21 cellular contexts compared by ENCODE assay signal in the genomic region with DNA sequence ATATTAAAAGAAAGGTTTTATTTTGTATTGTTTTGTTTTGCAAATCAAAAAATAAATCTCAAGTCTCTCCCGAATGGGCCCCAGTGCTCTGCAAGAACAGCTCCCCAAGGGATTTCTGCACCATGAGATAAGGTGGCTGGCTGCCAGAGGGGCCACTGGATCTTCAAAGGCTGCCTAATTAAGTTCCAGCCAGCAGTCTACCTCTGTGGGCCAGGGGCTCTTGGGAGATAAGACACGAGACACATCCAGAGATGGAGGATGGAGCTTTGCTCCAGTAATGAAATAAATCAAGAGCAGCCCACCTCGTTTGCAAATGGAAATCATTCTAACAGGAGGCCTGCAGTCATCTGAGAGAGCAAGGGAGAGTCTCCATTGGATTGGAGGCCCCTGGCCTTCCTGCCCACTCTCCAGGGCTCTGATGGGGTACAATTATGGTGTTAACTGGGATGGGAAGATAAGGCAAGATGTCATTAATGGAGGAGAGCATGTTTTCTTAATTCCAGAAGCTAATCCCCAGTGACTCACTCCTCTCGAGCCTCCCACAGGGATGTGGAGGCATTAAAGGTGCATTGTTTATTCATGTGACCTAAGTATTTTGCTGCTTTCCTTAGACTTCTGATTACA.
DNase-seq lines count a peak whose midpoint lies in the region; ATAC-seq and TF ChIP-seq lines count a peak whose summit lies in the region.
"Had no signal": no experiment of that assay in that cellular context is flagged by ENCODE, and none has a peak within 500 bp of the region (broad histone marks: within the 10 kb centered on the region; RNA-seq: fewer than 3 reads in every experiment).

No MANE protein-coding gene starts in this region.

- no peak overlapping the region for H3K4me3 Mint-ChIP-seq in endodermal cell
- H3K4me3 Mint-ChIP-seq in neural progenitor cell, result no peak overlapping the region
- H3K4me3 Mint-ChIP-seq: CD8-positive, alpha-beta T cell; T-helper 1 cell treated with Interleukin-12 subunit alpha and Interleukin-12 subunit beta and Interleukin-4 antibody, amounts not matched to agents 30 μg/mL and 1 μg/mL, for 36 hours; type B pancreatic cell had no signal

- WGBS in endodermal cell (ENCODE audit: insufficient coverage in 1 of 2, insufficient read length in 1 of 2), 2 experiments, result 61 to 66% methylated on average over 4 of the region's 4 CpGs

- H3K9me3 ChIP-seq in MG63 (no peaks in the 10 kb centered on the region), endodermal cell (ENCODE audit: control insufficient read depth, low read length) (no peaks in the 10 kb centered on the region), neural progenitor cell (ENCODE audit: low read depth) (no peaks in the 10 kb centered on the region)
- H3K9me3 ChIP-seq: spleen had no signal

- no peaks in the 10 kb centered on the region for H4K20me1 ChIP-seq in neural progenitor cell (ENCODE audit: low read depth)

- no peaks in the 10 kb centered on the region for H3K9me3 Mint-ChIP-seq in endodermal cell
- peaks cover 2% of the 10 kb centered on the region for H3K9me3 Mint-ChIP-seq in neural progenitor cell
- H3K9me3 Mint-ChIP-seq: CD8-positive, alpha-beta T cell; T-helper 1 cell treated with Interleukin-12 subunit alpha and Interleukin-12 subunit beta and Interleukin-4 antibody, amounts not matched to agents 30 μg/mL and 1 μg/mL, for 36 hours had no signal

- H3K36me3 Mint-ChIP-seq in endodermal cell (ENCODE audit: low read depth) (no peaks in the 10 kb centered on the region), neural progenitor cell (peaks cover 1% of the 10 kb centered on the region)
- H3K36me3 Mint-ChIP-seq: CD8-positive, alpha-beta T cell; type B pancreatic cell had no signal

- no peak for TF ChIP-seq CTCF in endodermal cell (conservative IDR thresholded peaks at IDR 0.05)
- no peak for TF ChIP-seq CTCF in neural progenitor cell (IDR thresholded peaks at IDR 0.05)

- no peak overlapping the region for H3K4me2 ChIP-seq in neural progenitor cell

- no peak overlapping the region for H2AFZ ChIP-seq in neural progenitor cell (replicated peaks)

- H3K27ac ChIP-seq in endodermal cell (ENCODE audit: low read depth, low read length) (no peak overlapping the region), neural progenitor cell (no peak overlapping the region)
- H3K27ac ChIP-seq: spleen had no signal

- peaks cover 3% of the 10 kb centered on the region for H3K4me1 ChIP-seq in endodermal cell (ENCODE audit: control insufficient read depth, insufficient read depth, low read length)
- H3K4me1 ChIP-seq in neural progenitor cell, result peaks cover 8% of the 10 kb centered on the region
- H3K4me1 ChIP-seq: spleen had no signal

- no peaks in the 10 kb centered on the region for H3K36me3 ChIP-seq in MG63
- no peaks in the 10 kb centered on the region for H3K36me3 ChIP-seq in endodermal cell (ENCODE audit: control insufficient read depth, insufficient read depth, low read length)
- H3K36me3 ChIP-seq in neural progenitor cell, result no peaks in the 10 kb centered on the region
- H3K36me3 ChIP-seq: spleen had no signal

- peaks cover 14% of the 10 kb centered on the region for H3K4me1 Mint-ChIP-seq in endodermal cell
- H3K4me1 Mint-ChIP-seq in neural progenitor cell, result peaks cover 12% of the 10 kb centered on the region

- H3K27me3 ChIP-seq in MG63, result no peaks in the 10 kb centered on the region
- peaks cover 2% of the 10 kb centered on the region for H3K27me3 ChIP-seq in endodermal cell (ENCODE audit: control insufficient read depth, insufficient read depth, low read length, poor library complexity, severe bottlenecking)
- H3K27me3 ChIP-seq in neural progenitor cell, result no peaks in the 10 kb centered on the region

- DNase-seq in DMS79 treated with DMSO at 0.1 percent for 48 hours (lab: John Stamatoyannopoulos, UW), result peak; percentile 28
- DNase-seq in DMS79 (lab: John Stamatoyannopoulos, UW), result no peak
- peak; percentile 34 for DNase-seq in MG63
- peak; percentile 48 for DNase-seq in endodermal cell
- peak; percentile 7 for DNase-seq in neural progenitor cell (ENCODE audit: low spot score)
- DNase-seq: 8988T; activated CD4-positive, CD25-positive, alpha-beta regulatory T cell; amniotic stem cell; CD8-positive, alpha-beta T cell; cortex of kidney; KG1; NCI-H1694 treated with DMSO at 0.1 percent for 48 hours; NCI-H774; spleen; stimulated activated naive CD4-positive, alpha-beta T cell had no signal

- H3K4me3 ChIP-seq in MG63 (no peak overlapping the region), endodermal cell (ENCODE audit: low read length) (no peak overlapping the region), neural progenitor cell (no peak overlapping the region)
- H3K4me3 ChIP-seq: spleen had no signal

- ATAC-seq in HG02885 (IDR thresholded peaks at IDR 0.05; ENCODE audit: poor library complexity, unreplicated experiment) (no peak), GM19467 (IDR thresholded peaks at IDR 0.05; ENCODE audit: unreplicated experiment) (no peak), GM18519 (IDR thresholded peaks at IDR 0.05; ENCODE audit: low FRiP score, unreplicated experiment) (no peak)
- ATAC-seq: CD8-positive, alpha-beta T cell; HCT116 had no signal

- H3K27ac Mint-ChIP-seq in endodermal cell (no peak overlapping the region), neural progenitor cell (no peak overlapping the region)
- H3K27ac Mint-ChIP-seq: CD8-positive, alpha-beta T cell; T-helper 1 cell treated with Interleukin-12 subunit alpha and Interleukin-12 subunit beta and Interleukin-4 antibody, amounts not matched to agents 30 μg/mL and 1 μg/mL, for 36 hours; type B pancreatic cell had no signal

- no peaks in the 10 kb centered on the region for H3F3A ChIP-seq in neural progenitor cell (ENCODE audit: low read depth)

- H3K79me2 ChIP-seq in neural progenitor cell (ENCODE audit: low read depth), result no peaks in the 10 kb centered on the region

- H3K9ac ChIP-seq in endodermal cell (ENCODE audit: extremely low read depth, low read length, poor library complexity, severe bottlenecking) (no peak overlapping the region), neural progenitor cell (no peak overlapping the region)

- peaks cover 23% of the 10 kb centered on the region for H3K27me3 Mint-ChIP-seq in endodermal cell (ENCODE audit: insufficient read depth)
- peaks cover 4% of the 10 kb centered on the region for H3K27me3 Mint-ChIP-seq in neural progenitor cell (ENCODE audit: insufficient read depth, low read depth)
